ENCODE assay signal across 8 cellular contexts in the genomic region with DNA sequence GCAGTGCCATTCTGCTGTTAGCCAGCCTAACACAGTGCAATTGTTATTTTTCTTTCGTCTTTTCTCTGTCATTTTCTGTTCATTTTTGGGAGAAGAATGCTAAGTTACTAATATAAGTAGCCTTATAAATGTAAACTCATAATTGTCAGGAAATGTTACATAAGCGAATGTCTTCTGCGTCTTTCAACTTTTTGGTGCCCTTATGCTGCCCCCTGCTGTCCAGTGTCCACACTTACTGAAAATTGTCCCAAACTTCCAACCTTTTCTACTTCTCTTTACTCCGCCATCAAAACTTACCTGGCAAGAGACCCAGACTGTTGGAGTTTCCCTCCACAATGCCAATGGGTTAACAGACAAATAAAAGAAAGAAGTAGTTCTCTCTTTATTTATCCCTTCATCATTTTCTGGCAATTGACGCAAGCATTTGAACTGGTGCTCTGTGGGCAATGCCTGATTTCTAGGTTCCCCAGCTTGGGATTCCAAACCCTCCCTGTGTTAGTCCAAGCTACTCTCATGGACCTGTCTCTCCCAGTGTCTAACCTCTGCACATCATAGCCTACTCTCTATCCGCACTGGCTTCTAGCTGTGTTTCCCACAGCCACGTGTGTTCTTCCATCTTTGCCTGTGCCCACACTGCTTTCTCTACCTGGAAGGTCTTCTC. TPM values are rescaled to one million over a fixed set of nuclear protein-coding genes. Genes with fewer than 3 reads are reported as not detected.
A peak's percentile ranks its signal among the peaks of the same experiment; 100 is the strongest.
DNase-seq lines count a peak whose midpoint lies in the region; ATAC-seq and TF ChIP-seq lines count a peak whose summit lies in the region.

No MANE protein-coding gene starts in this region.

- 0 out of 2 replicates have a peak, but pooled peaks cover 5% of the 10 kb centered on the region for H3K36me3 ChIP-seq in SJCRH30
- no peaks in the 10 kb centered on the region for H3K36me3 ChIP-seq in ovary
- H3K36me3 ChIP-seq in thyroid gland, result no peaks in the 10 kb centered on the region

- H3K4me3 ChIP-seq in SJCRH30 (no peak overlapping the region), ovary (no peak overlapping the region), thyroid gland (replicated peaks in 1 of 3) (no peak overlapping the region)

- no peak overlapping the region for H3K27ac ChIP-seq in SJCRH30
- H3K27ac ChIP-seq in ovary, result no peak overlapping the region
- H3K27ac ChIP-seq in thyroid gland, result peak overlapping the region in 1 of 3 donors; percentile 47

- 32 to 40% (median 33%) methylated on average over 7 of the region's 7 CpGs for whole genome bisulfite sequencing in ovary, 3 donors
- 36 to 42% methylated on average over 7 of the region's 7 CpGs for WGBS in thyroid gland, 2 donors

- intact Hi-C loops in ovary (cut with DNase I) (loop anchor here in 3 of 4 donors (5.0 to 10.0 kb wide), 3 partner anchors 111 to 183 kb away; no protein-coding TSS in a partner anchor), thyroid gland (cut with DNase I) (loop anchor here (5.0 to 10.0 kb wide), 2 partner anchors 111 to 173 kb away; no protein-coding TSS in a partner anchor)

- H3K27me3 ChIP-seq in SJCRH30 (no peaks in the 10 kb centered on the region), ovary (no peaks in the 10 kb centered on the region), thyroid gland (no peaks in the 10 kb centered on the region)

- TF ChIP-seq CTCF in ovary (IDR thresholded peaks at IDR 0.05) (peak; percentile 48 to 80 (median 80)), thyroid gland (IDR thresholded peaks at IDR 0.05) (peak; percentile 47 to 84 (median 70))

- ATAC-seq in HG03103 (IDR thresholded peaks at IDR 0.05; ENCODE audit: low read depth, unreplicated experiment) (peak; percentile 60), HG02938 (IDR thresholded peaks at IDR 0.05; ENCODE audit: unreplicated experiment) (no peak)

- peak; percentile 77 for DNase-seq in DMS53 (lab: John Stamatoyannopoulos, UW)
- peak; percentile 45 to 77 for DNase-seq in SJCRH30
- DNase-seq in activated naive CD4-positive, alpha-beta T cell (lab: John Stamatoyannopoulos, UW), result peak in 3 of 4 experiments; percentile 31 to 63 (median 56)
- DNase-seq in foreskin melanocyte, result peak; percentile 48
- peak; percentile 67 to 81 (median 69) for DNase-seq in ovary
- peak; percentile 62 to 76 for DNase-seq in thyroid gland

- TF ChIP-seq EP300 in ovary (IDR thresholded peaks at IDR 0.05), result no peak

- no peaks in the 10 kb centered on the region for H3K9me3 ChIP-seq in SJCRH30 (replicated peaks)
- H3K9me3 ChIP-seq in ovary, result no peaks in the 10 kb centered on the region
- H3K9me3 ChIP-seq in thyroid gland, result no peaks in the 10 kb centered on the region

- H3K4me1 ChIP-seq in SJCRH30 (no peaks in the 10 kb centered on the region), ovary (ENCODE audit: insufficient read depth) (peaks cover 3% of the 10 kb centered on the region), thyroid gland (peaks cover 7 to 29% of the 10 kb centered on the region in 2 donors)

- no peak for TF ChIP-seq POLR2A in ovary (IDR thresholded peaks at IDR 0.05)
- no peak for TF ChIP-seq POLR2A in thyroid gland (IDR thresholded peaks at IDR 0.05)

RNA-seq across cellular contexts. Expression of a gene that starts 21.0 kb away (rescaled TPM):
- 22.5 and 29.6 TPM in 2 replicates for total RNA-seq in SJCRH30 (2014; rRNA removed; shearing (Covaris generic))
- total RNA-seq in ovary (10 to 100 TPM; 35.6 to 52.9 (median 42.9) TPM), thyroid gland (10 to 100 TPM; 60.0 to 83.4 (median 69.0) TPM)
- polyA plus RNA-seq in ovary, result 10 to 100 TPM; 31.8 to 40.7 TPM
